1 cellular context compared by ENCODE assay signal in the genomic region with DNA sequence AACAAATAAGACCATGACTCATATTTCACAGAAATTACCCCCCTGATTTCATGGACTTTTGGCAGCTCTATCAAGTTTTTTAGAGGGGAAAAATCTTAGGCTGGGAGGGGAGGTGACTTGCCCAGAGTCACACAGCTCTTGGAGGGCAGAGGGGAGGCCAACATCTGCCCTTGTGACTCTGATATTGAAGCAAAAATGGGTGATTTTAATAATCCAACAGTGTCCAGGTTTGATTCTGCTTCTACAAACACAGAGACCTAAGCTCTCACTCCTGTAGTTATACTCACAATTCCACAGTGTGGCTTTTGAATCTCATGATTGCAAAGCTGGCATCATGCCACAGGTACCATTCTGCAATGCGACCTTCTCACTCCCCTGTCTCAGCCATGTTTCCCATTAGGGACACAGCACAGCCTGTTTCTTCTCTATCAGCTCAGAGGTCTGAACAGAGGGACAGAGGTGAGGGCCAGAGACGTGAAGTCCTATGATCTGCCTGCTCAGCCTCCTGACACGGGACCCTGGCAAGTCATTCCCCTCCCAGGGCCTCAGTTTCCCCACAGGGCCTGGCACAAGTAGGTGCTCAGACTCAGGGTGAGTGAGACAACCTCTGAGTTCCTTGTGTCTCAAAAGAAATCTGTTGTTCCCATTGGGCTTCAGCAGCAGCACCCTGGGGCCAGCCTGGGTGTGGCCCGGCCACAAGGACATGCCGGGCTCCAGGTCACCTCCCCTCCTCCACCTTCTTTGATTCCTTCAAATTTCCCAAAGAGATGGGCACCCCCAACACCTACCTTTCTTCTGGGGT.
TF ChIP-seq lines count a peak whose summit lies in the region.

No MANE protein-coding gene starts in this region.

TF ChIP-seq in GM12878, 131 proteins besides CTCF, POLR2A, EP300 and RAD21:
- TF ChIP-seq SMAD1 (IDR thresholded peaks at IDR 0.05; ENCODE audit: low read depth, partially characterized antibody) = peak; percentile 51
- no peak for TF ChIP-seq RAD51 (IDR thresholded peaks at IDR 0.05)
